18 cellular contexts compared by ENCODE assay signal in genomic region chr1:94798472-94798871, GRCh38. TPM values are rescaled to one million over a fixed set of nuclear protein-coding genes. Genes with fewer than 3 reads are reported as not detected.
"Had no signal": no experiment of that assay in that cellular context is flagged by ENCODE, and none has a peak within 500 bp of the region (broad histone marks: within the 10 kb centered on the region; RNA-seq: fewer than 3 reads in every experiment).

No MANE protein-coding gene starts in this region.

- H3K36me3 Mint-ChIP-seq: brain, neural progenitor cell had no signal

- H3K27me3 Mint-ChIP-seq: activated CD8-positive, alpha-beta T cell treated with anti-CD3 and anti-CD28 coated beads for 36 hours had no signal

- H3K9me3 ChIP-seq: colonic mucosa, prostate gland, testis had no signal

- H3K4me3 ChIP-seq: colonic mucosa, neural progenitor cell, prostate gland, skin epidermis, testis had no signal

- H3K4me3 Mint-ChIP-seq: activated CD8-positive, alpha-beta T cell treated with anti-CD3 and anti-CD28 coated beads for 36 hours; activated naive CD4-positive, alpha-beta T cell treated with anti-CD3 and anti-CD28 coated beads for 36 hours; brain; neural progenitor cell; T-helper 2 cell treated with Interferon-gamma antibody and Interleukin-4, amounts not matched to agents 5 μg/mL and 100 μg/mL, for 36 hours had no signal

- H3K4me2 ChIP-seq: neural progenitor cell had no signal

- H3K27ac ChIP-seq: colonic mucosa, foreskin keratinocyte, neural progenitor cell, prostate gland had no signal

- ATAC-seq: activated CD8-positive, alpha-beta T cell treated with anti-CD3 and anti-CD28 coated beads for 36 hours; foreskin keratinocyte; right cardiac atrium had no signal

- DNase-seq: activated CD4-positive, alpha-beta T cell treated with anti-CD3 and anti-CD28 coated beads for 48 hours; activated CD4-positive, CD25-positive, alpha-beta regulatory T cell; activated CD8-positive, alpha-beta T cell treated with anti-CD3 and anti-CD28 coated beads for 36 hours; activated naive CD4-positive, alpha-beta T cell treated with anti-CD3 and anti-CD28 coated beads for 36 hours; activated T-cell treated with anti-CD3 and anti-CD28 coated beads, Interleukin-2, amount 50 U/mL, for 1 hour; central memory CD4-positive, alpha-beta T cell; colonic mucosa; foreskin keratinocyte; hypothalamus; islet precursor cell; right cardiac atrium; stimulated activated CD4-positive, alpha-beta T cell treated with anti-CD3 and anti-CD28 coated beads, Interleukin-4, amount 100 ng/mL, for 1 hour; testis had no signal

- H3K9me3 Mint-ChIP-seq: activated CD8-positive, alpha-beta T cell treated with anti-CD3 and anti-CD28 coated beads for 36 hours; activated naive CD4-positive, alpha-beta T cell treated with anti-CD3 and anti-CD28 coated beads for 36 hours; neural progenitor cell; T-helper 2 cell treated with Interferon-gamma antibody and Interleukin-4, amounts not matched to agents 5 μg/mL and 100 μg/mL, for 36 hours had no signal

- H3K9ac ChIP-seq: neural progenitor cell had no signal

- H3K27ac Mint-ChIP-seq: activated CD8-positive, alpha-beta T cell treated with anti-CD3 and anti-CD28 coated beads for 36 hours; activated naive CD4-positive, alpha-beta T cell treated with anti-CD3 and anti-CD28 coated beads for 36 hours; neural progenitor cell; T-helper 2 cell treated with Interferon-gamma antibody and Interleukin-4, amounts not matched to agents 5 μg/mL and 100 μg/mL, for 36 hours had no signal

- H3K27me3 ChIP-seq: colonic mucosa, foreskin keratinocyte, neural progenitor cell, testis had no signal

- H2AFZ ChIP-seq: neural progenitor cell had no signal

- H3K36me3 ChIP-seq: colonic mucosa, neural progenitor cell, prostate gland had no signal

RNA-seq across cellular contexts. Expression of gene SLC44A3, which starts 21.7 kb away (rescaled TPM):
- total RNA-seq: activated CD8-positive, alpha-beta T cell treated with anti-CD3 and anti-CD28 coated beads for 36 hours; activated naive CD4-positive, alpha-beta T cell treated with anti-CD3 and anti-CD28 coated beads for 36 hours had no signal
